ENCODE assay signal across 1 cellular context in genomic region chr10:119416855-119417254, GRCh38.
TF ChIP-seq lines count a peak whose summit lies in the region.

No MANE protein-coding gene starts in this region.

TF ChIP-seq in GM23338, 12 proteins besides CTCF, POLR2A, EP300 and RAD21 (continued from another document):
- TF ChIP-seq ZNF462 (CRISPR knock-in tag; IDR thresholded peaks at IDR 0.05) (no peak), EZH2phosphoT487 (IDR thresholded peaks at IDR 0.05; ENCODE audit: unreplicated experiment) (no peak), ZNF331 (CRISPR knock-in tag; IDR thresholded peaks at IDR 0.05; ENCODE audit: low read depth) (no peak), EZH2 (IDR thresholded peaks at IDR 0.05; ENCODE audit: low read depth, unreplicated experiment) (no peak)
- TF ChIP-seq, protein P1, sequence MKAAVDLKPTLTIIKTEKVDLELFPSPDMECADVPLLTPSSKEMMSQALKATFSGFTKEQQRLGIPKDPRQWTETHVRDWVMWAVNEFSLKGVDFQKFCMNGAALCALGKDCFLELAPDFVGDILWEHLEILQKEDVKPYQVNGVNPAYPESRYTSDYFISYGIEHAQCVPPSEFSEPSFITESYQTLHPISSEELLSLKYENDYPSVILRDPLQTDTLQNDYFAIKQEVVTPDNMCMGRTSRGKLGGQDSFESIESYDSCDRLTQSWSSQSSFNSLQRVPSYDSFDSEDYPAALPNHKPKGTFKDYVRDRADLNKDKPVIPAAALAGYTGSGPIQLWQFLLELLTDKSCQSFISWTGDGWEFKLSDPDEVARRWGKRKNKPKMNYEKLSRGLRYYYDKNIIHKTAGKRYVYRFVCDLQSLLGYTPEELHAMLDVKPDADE (IDR thresholded peaks at IDR 0.05): no peak
